Comparison of ENCODE assay signal across 8 cellular contexts in genomic region chr10:102650655-102651454, GRCh38. TPM values are rescaled to one million over a fixed set of nuclear protein-coding genes. Genes with fewer than 3 reads are reported as not detected.
DNase-seq lines count a peak whose midpoint lies in the region; ATAC-seq and TF ChIP-seq lines count a peak whose summit lies in the region.

No MANE protein-coding gene starts in this region.

- DNase-seq in SK-N-SH = no peak
- DNase-seq in hepatocyte (ENCODE audit: low spot score) = no peak
- no peak for DNase-seq in stomach
- DNase-seq in ACHN = no peak

- H3K27me3 ChIP-seq in SK-N-SH (ENCODE audit: insufficient read depth) (no peaks in the 10 kb centered on the region), hepatocyte (no peaks in the 10 kb centered on the region), stomach (no peaks in the 10 kb centered on the region)

- peaks cover 98% of the 10 kb centered on the region for H3K79me2 ChIP-seq in SK-N-SH (ENCODE audit: insufficient read depth)
- peaks cover 88% of the 10 kb centered on the region for H3K79me2 ChIP-seq in hepatocyte

- no peak for TF ChIP-seq POLR2A in stomach (IDR thresholded peaks at IDR 0.05)

- ATAC-seq in SK-N-SH treated with all-trans-retinoic acid at 6 μM for 48 hours = no peak
- ATAC-seq in HG03135 (IDR thresholded peaks at IDR 0.05; ENCODE audit: unreplicated experiment) = no peak
- ATAC-seq in GM21786 (IDR thresholded peaks at IDR 0.05; ENCODE audit: unreplicated experiment) = no peak

- H4K20me1 ChIP-seq in SK-N-SH (ENCODE audit: insufficient read depth) (peaks cover 90% of the 10 kb centered on the region), hepatocyte (ENCODE audit: insufficient read depth, poor library complexity, severe bottlenecking) (peaks cover 84% of the 10 kb centered on the region)

- H2AFZ ChIP-seq in SK-N-SH (ENCODE audit: low read depth) (no peak overlapping the region), hepatocyte (no peak overlapping the region)

- H3K27ac ChIP-seq in SK-N-SH (ENCODE audit: low read depth in 2 of 2, low read length in 1 of 2) = peak overlapping the region in 1 of 2 experiments; percentile 74; a peak in 1 of 4 replicates
- peak overlapping the region; percentile 34; the same call in 1 of the 2 replicates for H3K27ac ChIP-seq in VCaP
- H3K27ac ChIP-seq in hepatocyte = no peak overlapping the region
- H3K27ac ChIP-seq in stomach = peak overlapping the region; percentile 29 to 100 (median 74)

- no peaks in the 10 kb centered on the region for H3K9me2 ChIP-seq in SK-N-SH
- H3K9me2 ChIP-seq in hepatocyte (replicated peaks; ENCODE audit: insufficient read depth) = no peaks in the 10 kb centered on the region

- H3K4me2 ChIP-seq in SK-N-SH (0 out of 2 replicates have a peak overlapping the region, but pooled peaks have one; percentile 7), hepatocyte (peak overlapping the region; percentile 93)

- CTCF ChIA-PET in SK-N-SH (lab: Yijun Ruan, JAX) = interaction anchor here (0.8 to 3.6 kb wide), 4 partner anchors 8 to 19 kb away, joined by 3 to 33 read pairs (median 5); no protein-coding TSS in a partner anchor

- no peak overlapping the region for H3K4me3 ChIP-seq in SK-N-SH (ENCODE audit: low read depth in 2 of 2, low read length in 1 of 2)
- no peak overlapping the region for H3K4me3 ChIP-seq in hepatocyte
- peak overlapping the region in 1 of 4 donors; percentile 97 for H3K4me3 ChIP-seq in stomach

- TF ChIP-seq EP300 in SK-N-SH (IDR thresholded peaks at IDR 0.05; ENCODE audit: borderline replicate concordance in 1 of 2, low read depth in 1 of 2, low read length in 1 of 2) (no peak), stomach (IDR thresholded peaks at IDR 0.05) (no peak)

- intact Hi-C loops in stomach (cut with DNase I; ENCODE audit: low total_unique reads) = no loop called here

- H3K4me1 ChIP-seq in SK-N-SH (ENCODE audit: control insufficient read depth in 1 of 2, insufficient read depth in 2 of 2, low read depth in 1 of 2, low read length in 1 of 2) (peaks cover 28 to 52% of the 10 kb centered on the region in 2 experiments; a peak in 3 of 4 replicates), hepatocyte (ENCODE audit: insufficient read depth) (peaks cover 38% of the 10 kb centered on the region), stomach (peaks cover 60 to 96% (median 89%) of the 10 kb centered on the region in 4 donors)

- in situ Hi-C loops in ACHN (cut with HindIII; ENCODE audit: low pct_ligation_motif_present, low pct_unique_long_range_greater_than_20kb, low sequenced_read_pairs) = no loop called here

- 85% methylated on average over 5 of the region's 11 CpGs for WGBS in SK-N-SH (ENCODE audit: low lambda C conversion rate)
- 87% methylated on average over 10 of the region's 11 CpGs for WGBS in hepatocyte (ENCODE audit: low lambda C conversion rate, missing lambda C conversion rate)
- WGBS in stomach, 5 donors = 42 to 68% (median 48%) methylated on average over 8 to 11 of the region's 11 CpGs

- POLR2A ChIA-PET in SK-N-SH (lab: Yijun Ruan, JAX) = interaction anchor here (0.7 to 1.5 kb wide), 3 partner anchors 20 to 23 kb away, joined by 3 to 4 read pairs (median 3); no protein-coding TSS in a partner anchor

- no peak for TF ChIP-seq RAD21 in SK-N-SH (IDR thresholded peaks at IDR 0.05; ENCODE audit: low read length)

- peaks cover 16 to 28% of the 10 kb centered on the region in 2 experiments for H3K36me3 ChIP-seq in SK-N-SH (replicated peaks in 1 of 2; ENCODE audit: control insufficient read depth in 1 of 2, insufficient read depth in 2 of 2, low read length in 1 of 2)
- no peaks in the 10 kb centered on the region for H3K36me3 ChIP-seq in hepatocyte (replicated peaks; ENCODE audit: insufficient read depth, low read depth)
- H3K36me3 ChIP-seq in stomach = peaks cover 16 to 65% (median 59%) of the 10 kb centered on the region in 4 donors

- H3K9me3 ChIP-seq in SK-N-SH = no peaks in the 10 kb centered on the region
- no peaks in the 10 kb centered on the region for H3K9me3 ChIP-seq in hepatocyte (ENCODE audit: low read depth)
- H3K9me3 ChIP-seq in stomach = no peaks in the 10 kb centered on the region

- no peak overlapping the region for H3K9ac ChIP-seq in SK-N-SH

- TF ChIP-seq CTCF in SK-N-SH (IDR thresholded peaks at IDR 0.05) (no peak), VCaP (conservative IDR thresholded peaks at IDR 0.05) (no peak), hepatocyte (IDR thresholded peaks at IDR 0.05; ENCODE audit: poor library complexity) (no peak), stomach (IDR thresholded peaks at IDR 0.05) (no peak)

- peaks cover 14% of the 10 kb centered on the region for H3F3A ChIP-seq in SK-N-SH (replicated peaks; ENCODE audit: insufficient read depth)

TF ChIP-seq in SK-N-SH, 30 proteins besides CTCF, POLR2A, EP300 and RAD21 (continues in another document):
- TF ChIP-seq USF1 (IDR thresholded peaks at IDR 0.05; ENCODE audit: borderline replicate concordance, low read depth) = no peak
- no peak for TF ChIP-seq TAF1 (IDR thresholded peaks at IDR 0.05; ENCODE audit: borderline replicate concordance, low read depth, low read length)
- TF ChIP-seq NRF1 (IDR thresholded peaks at IDR 0.05; ENCODE audit: low read depth, low read length) = no peak
- no peak for TF ChIP-seq GABPA (IDR thresholded peaks at IDR 0.05; ENCODE audit: low read depth)
- no peak for TF ChIP-seq USF2 (IDR thresholded peaks at IDR 0.05; ENCODE audit: borderline replicate concordance, low read depth, low read length)
- TF ChIP-seq SIN3A (IDR thresholded peaks at IDR 0.05; ENCODE audit: borderline replicate concordance, low read depth, low read length) = no peak

TF ChIP-seq in SK-N-SH treated with all-trans-retinoic acid at 6 μM for 48 hours, 23 proteins besides CTCF, POLR2A, EP300 and RAD21 (continues in another document):
- TF ChIP-seq POU6F1 (CRISPR knock-in tag; IDR thresholded peaks at IDR 0.05; ENCODE audit: borderline replicate concordance, low read depth) = no peak
- TF ChIP-seq CREB5 (CRISPR knock-in tag; IDR thresholded peaks at IDR 0.05; ENCODE audit: low read depth) = no peak
- TF ChIP-seq ZC3H10 (CRISPR knock-in tag; IDR thresholded peaks at IDR 0.05) = no peak
- TF ChIP-seq GLIS3 (CRISPR knock-in tag; IDR thresholded peaks at IDR 0.05) = no peak
- no peak for TF ChIP-seq CSRNP3 (CRISPR knock-in tag; IDR thresholded peaks at IDR 0.05)
- TF ChIP-seq PPARA (CRISPR knock-in tag; IDR thresholded peaks at IDR 0.05; ENCODE audit: borderline replicate concordance) = no peak
- TF ChIP-seq TCF4 (CRISPR knock-in tag; IDR thresholded peaks at IDR 0.05; ENCODE audit: borderline replicate concordance) = no peak
- no peak for TF ChIP-seq RARB (CRISPR knock-in tag; IDR thresholded peaks at IDR 0.05)
- TF ChIP-seq SNAI2 (CRISPR knock-in tag; IDR thresholded peaks at IDR 0.05) = no peak
- no peak for TF ChIP-seq ZFP3 (CRISPR knock-in tag; IDR thresholded peaks at IDR 0.05)
- no peak for TF ChIP-seq ZFP30 (CRISPR knock-in tag; IDR thresholded peaks at IDR 0.05)
- no peak for TF ChIP-seq ISL1 (CRISPR knock-in tag; IDR thresholded peaks at IDR 0.05)

RNA-seq across cellular contexts. Expression of gene TRIM8, which starts 6.6 kb away (rescaled TPM):
- polyA plus RNA-seq in SK-N-SH (2012; rRNA removed) = 67.0 and 108 TPM in 2 replicates
- polyA plus RNA-seq in SK-N-SH (2012; cell fraction: cytosol; rRNA removed) = 70.8 and 98.8 TPM in 2 replicates
- 83.2 and 87.9 TPM in 2 replicates for polyA plus RNA-seq in SK-N-SH (2012; cell fraction: nucleus; rRNA removed)
- 41.3 and 53.3 TPM in 2 replicates for total RNA-seq in hepatocyte
- polyA plus RNA-seq in hepatocyte = 61.2 and 63.4 TPM in 2 replicates
- total RNA-seq in stomach = 100 to 1,000 TPM in 3 of 5 donors, 10 to 100 TPM in 2; 40.0 to 253 (median 149) TPM
- polyA plus RNA-seq in stomach = 10 to 100 TPM; 45.6 to 83.2 (median 68.4) TPM
